In the genomic region with DNA sequence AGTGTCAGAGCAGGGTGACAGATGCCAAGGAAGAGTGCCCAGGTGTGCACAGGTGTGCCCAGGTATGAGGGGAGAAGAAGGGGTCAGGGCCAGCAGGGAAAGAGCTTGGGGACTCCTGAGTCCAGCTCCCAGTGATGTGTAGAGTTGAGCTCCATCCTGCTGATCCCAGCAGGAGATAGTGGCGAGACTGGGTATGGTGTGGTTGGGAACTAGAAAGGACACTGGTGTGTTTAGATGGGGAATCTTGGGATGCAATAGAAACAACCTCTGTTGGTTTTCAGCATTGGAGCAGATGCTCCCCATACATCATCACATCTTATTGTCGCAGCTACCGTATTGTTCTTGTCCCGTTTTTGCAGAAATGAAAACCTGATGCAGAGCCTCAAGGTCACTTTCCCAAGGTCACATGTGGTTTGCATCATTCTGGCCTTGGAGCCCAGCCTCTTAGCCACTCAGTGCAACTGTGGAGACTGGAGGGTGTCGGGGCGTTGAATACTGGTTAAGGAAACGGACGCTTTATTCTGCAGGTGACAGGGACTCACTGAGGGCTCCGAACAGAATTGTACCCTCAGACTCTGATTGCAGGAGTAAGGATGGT, we compare ENCODE assay signal across 1 cellular context.
A peak's percentile ranks its signal among the peaks of the same experiment; 100 is the strongest.
TF ChIP-seq lines count a peak whose summit lies in the region.

No MANE protein-coding gene starts in this region.

TF ChIP-seq in HepG2, 621 proteins besides CTCF, POLR2A, EP300 and RAD21 (continued from another document):
- TF ChIP-seq POGK (CRISPR knock-in tag; conservative IDR thresholded peaks at IDR 0.05), result no peak
- TF ChIP-seq SOX13 (IDR thresholded peaks at IDR 0.05), result no peak
- peak in 1 of 2 experiments; percentile 52; a peak in 2 of 4 replicates for TF ChIP-seq SOX13 (CRISPR knock-in tag; conservative IDR thresholded peaks at IDR 0.05 in 1 of 2, IDR thresholded peaks at IDR 0.05 in 1 of 2)
- no peak for TF ChIP-seq HDAC6 (IDR thresholded peaks at IDR 0.05; ENCODE audit: low read depth, low read length)
- no peak for TF ChIP-seq ZNF891 (CRISPR knock-in tag; IDR thresholded peaks at IDR 0.05)
- no peak for TF ChIP-seq ZNF567 (CRISPR knock-in tag; IDR thresholded peaks at IDR 0.05; ENCODE audit: borderline replicate concordance)
- no peak for TF ChIP-seq CBX5 (CRISPR knock-in tag; IDR thresholded peaks at IDR 0.05; ENCODE audit: borderline replicate concordance)
- 0 out of 2 replicates have a peak, but pooled peaks have one; percentile 28 for TF ChIP-seq ZNF724P (CRISPR knock-in tag; IDR thresholded peaks at IDR 0.05; ENCODE audit: borderline replicate concordance)
- TF ChIP-seq MTA1 (CRISPR knock-in tag; IDR thresholded peaks at IDR 0.05; ENCODE audit: borderline replicate concordance), result no peak
- no peak for TF ChIP-seq ZNF10 (CRISPR knock-in tag; IDR thresholded peaks at IDR 0.05; ENCODE audit: borderline replicate concordance, low read depth)
- TF ChIP-seq ZNF557 (CRISPR knock-in tag; IDR thresholded peaks at IDR 0.05), result no peak
- no peak for TF ChIP-seq PRPF4 (IDR thresholded peaks at IDR 0.05; ENCODE audit: low read depth, low read length, poor library complexity, severe bottlenecking)
- TF ChIP-seq ATF1 (CRISPR knock-in tag; IDR thresholded peaks at IDR 0.05), result no peak
- TF ChIP-seq ATF5 (CRISPR knock-in tag; IDR thresholded peaks at IDR 0.05; ENCODE audit: low read depth), result no peak
- TF ChIP-seq, protein P1, sequence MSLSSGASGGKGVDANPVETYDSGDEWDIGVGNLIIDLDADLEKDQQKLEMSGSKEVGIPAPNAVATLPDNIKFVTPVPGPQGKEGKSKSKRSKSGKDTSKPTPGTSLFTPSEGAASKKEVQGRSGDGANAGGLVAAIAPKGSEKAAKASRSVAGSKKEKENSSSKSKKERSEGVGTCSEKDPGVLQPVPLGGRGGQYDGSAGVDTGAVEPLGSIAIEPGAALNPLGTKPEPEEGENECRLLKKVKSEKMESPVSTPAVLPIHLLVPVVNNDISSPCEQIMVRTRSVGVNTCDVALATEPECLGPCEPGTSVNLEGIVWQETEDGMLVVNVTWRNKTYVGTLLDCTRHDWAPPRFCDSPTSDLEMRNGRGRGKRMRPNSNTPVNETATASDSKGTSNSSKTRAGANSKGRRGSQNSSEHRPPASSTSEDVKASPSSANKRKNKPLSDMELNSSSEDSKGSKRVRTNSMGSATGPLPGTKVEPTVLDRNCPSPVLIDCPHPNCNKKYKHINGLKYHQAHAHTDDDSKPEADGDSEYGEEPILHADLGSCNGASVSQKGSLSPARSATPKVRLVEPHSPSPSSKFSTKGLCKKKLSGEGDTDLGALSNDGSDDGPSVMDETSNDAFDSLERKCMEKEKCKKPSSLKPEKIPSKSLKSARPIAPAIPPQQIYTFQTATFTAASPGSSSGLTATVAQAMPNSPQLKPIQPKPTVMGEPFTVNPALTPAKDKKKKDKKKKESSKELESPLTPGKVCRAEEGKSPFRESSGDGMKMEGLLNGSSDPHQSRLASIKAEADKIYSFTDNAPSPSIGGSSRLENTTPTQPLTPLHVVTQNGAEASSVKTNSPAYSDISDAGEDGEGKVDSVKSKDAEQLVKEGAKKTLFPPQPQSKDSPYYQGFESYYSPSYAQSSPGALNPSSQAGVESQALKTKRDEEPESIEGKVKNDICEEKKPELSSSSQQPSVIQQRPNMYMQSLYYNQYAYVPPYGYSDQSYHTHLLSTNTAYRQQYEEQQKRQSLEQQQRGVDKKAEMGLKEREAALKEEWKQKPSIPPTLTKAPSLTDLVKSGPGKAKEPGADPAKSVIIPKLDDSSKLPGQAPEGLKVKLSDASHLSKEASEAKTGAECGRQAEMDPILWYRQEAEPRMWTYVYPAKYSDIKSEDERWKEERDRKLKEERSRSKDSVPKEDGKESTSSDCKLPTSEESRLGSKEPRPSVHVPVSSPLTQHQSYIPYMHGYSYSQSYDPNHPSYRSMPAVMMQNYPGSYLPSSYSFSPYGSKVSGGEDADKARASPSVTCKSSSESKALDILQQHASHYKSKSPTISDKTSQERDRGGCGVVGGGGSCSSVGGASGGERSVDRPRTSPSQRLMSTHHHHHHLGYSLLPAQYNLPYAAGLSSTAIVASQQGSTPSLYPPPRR (CRISPR knock-in tag; IDR thresholded peaks at IDR 0.05; ENCODE audit: borderline replicate concordance), result no peak
- TF ChIP-seq ATF4 (CRISPR knock-in tag; IDR thresholded peaks at IDR 0.05), result peak in 1 of 2 experiments; percentile 90; a peak in 2 of 4 replicates
- no peak for TF ChIP-seq BHLHE40 (IDR thresholded peaks at IDR 0.05; ENCODE audit: low read length)
- no peak for TF ChIP-seq ZMAT3 (CRISPR knock-in tag; conservative IDR thresholded peaks at IDR 0.05)
- TF ChIP-seq ZNF713 (CRISPR knock-in tag; IDR thresholded peaks at IDR 0.05), result no peak
- no peak for TF ChIP-seq ZNF441 (CRISPR knock-in tag; IDR thresholded peaks at IDR 0.05; ENCODE audit: borderline replicate concordance)
- TF ChIP-seq ZNF136 (CRISPR knock-in tag; IDR thresholded peaks at IDR 0.05; ENCODE audit: low read depth), result no peak
- TF ChIP-seq NRL (CRISPR knock-in tag; IDR thresholded peaks at IDR 0.05; ENCODE audit: borderline replicate concordance), result no peak
- TF ChIP-seq FIP1L1 (IDR thresholded peaks at IDR 0.05; ENCODE audit: borderline replicate concordance, insufficient read depth, low read depth, low read length), result no peak
- TF ChIP-seq HOXA5 (CRISPR knock-in tag; IDR thresholded peaks at IDR 0.05), result no peak
- peak; percentile 24; the same call in 1 of the 2 replicates for TF ChIP-seq SOX5 (CRISPR knock-in tag; IDR thresholded peaks at IDR 0.05; ENCODE audit: borderline replicate concordance)
- TF ChIP-seq GATA4 (IDR thresholded peaks at IDR 0.05; ENCODE audit: borderline replicate concordance, low read depth), result no peak
- peak; percentile 38; the same call in 1 of the 2 replicates for TF ChIP-seq SALL1 (CRISPR knock-in tag; IDR thresholded peaks at IDR 0.05)
- TF ChIP-seq RCOR2 (CRISPR knock-in tag; IDR thresholded peaks at IDR 0.05), result no peak
- TF ChIP-seq IRF2 (CRISPR knock-in tag; IDR thresholded peaks at IDR 0.05), result no peak
- no peak for TF ChIP-seq ZNF432 (CRISPR knock-in tag; IDR thresholded peaks at IDR 0.05; ENCODE audit: borderline replicate concordance)
- TF ChIP-seq, protein P2, sequence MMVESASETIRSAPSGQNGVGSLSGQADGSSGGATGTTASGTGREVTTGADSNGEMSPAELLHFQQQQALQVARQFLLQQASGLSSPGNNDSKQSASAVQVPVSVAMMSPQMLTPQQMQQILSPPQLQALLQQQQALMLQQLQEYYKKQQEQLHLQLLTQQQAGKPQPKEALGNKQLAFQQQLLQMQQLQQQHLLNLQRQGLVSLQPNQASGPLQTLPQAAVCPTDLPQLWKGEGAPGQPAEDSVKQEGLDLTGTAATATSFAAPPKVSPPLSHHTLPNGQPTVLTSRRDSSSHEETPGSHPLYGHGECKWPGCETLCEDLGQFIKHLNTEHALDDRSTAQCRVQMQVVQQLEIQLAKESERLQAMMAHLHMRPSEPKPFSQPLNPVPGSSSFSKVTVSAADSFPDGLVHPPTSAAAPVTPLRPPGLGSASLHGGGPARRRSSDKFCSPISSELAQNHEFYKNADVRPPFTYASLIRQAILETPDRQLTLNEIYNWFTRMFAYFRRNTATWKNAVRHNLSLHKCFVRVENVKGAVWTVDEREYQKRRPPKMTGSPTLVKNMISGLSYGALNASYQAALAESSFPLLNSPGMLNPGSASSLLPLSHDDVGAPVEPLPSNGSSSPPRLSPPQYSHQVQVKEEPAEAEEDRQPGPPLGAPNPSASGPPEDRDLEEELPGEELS (CRISPR knock-in tag; IDR thresholded peaks at IDR 0.05), result no peak
- TF ChIP-seq ZBTB21 (CRISPR knock-in tag; IDR thresholded peaks at IDR 0.05), result no peak
